25 cellular contexts compared by ENCODE assay signal in genomic region chrX:3256868-3257267, GRCh38.
"Had no signal": no experiment of that assay in that cellular context is flagged by ENCODE, and none has a peak within 500 bp of the region (broad histone marks: within the 10 kb centered on the region; RNA-seq: fewer than 3 reads in every experiment).

No MANE protein-coding gene starts in this region.

- ATAC-seq: left lobe of liver; mucosa of descending colon; naive thymus-derived CD8-positive, alpha-beta T cell; pancreas; right cardiac atrium; sciatic nerve; stimulated activated memory B cell treated with anti-CD40 and anti-IgM and Interleukin-4, amounts not matched to agents 10 μg/mL and 1 μg/mL and 100 μg/mL, for 72 hours; stimulated activated naive CD8-positive, alpha-beta T cell treated with anti-CD3 and anti-CD28 coated beads, Interleukin-15, amount 100 ng/mL, for 72 hours; upper lobe of right lung had no signal

- H3K36me3 ChIP-seq: pancreas, prostate gland, transverse colon, upper lobe of right lung had no signal

- DNase-seq: hippocampal formation; kidney glomerular epithelial cell; left cardiac atrium; midbrain; mucosa of descending colon; naive thymus-derived CD8-positive, alpha-beta T cell; nucleus accumbens; pancreas; retina; right cardiac atrium; small intestine; stimulated activated CD4-positive, alpha-beta T cell treated with anti-CD3 and anti-CD28 coated beads, Interleukin-1b, Interleukin-23, amount 100 ng/mL, for 48 hours; stimulated activated CD4-positive, alpha-beta T cell treated with anti-CD3 and anti-CD28 coated beads, Interleukin-2, amount 100 ng/mL, for 48 hours; stimulated activated CD4-positive, alpha-beta T cell treated with anti-CD3 and anti-CD28 coated beads, Interleukin-4, amount 100 ng/mL, for 4 hours; stimulated activated CD8-positive, alpha-beta memory T cell treated with anti-CD3 and anti-CD28 coated beads, Interleukin-4, amount 100 ng/mL, for 48 hours; stimulated activated naive CD4-positive, alpha-beta T cell treated with Interleukin-2 at 50 U/mL for 16 hours; stimulated activated naive CD8-positive, alpha-beta T cell treated with anti-CD3 and anti-CD28 coated beads, Interleukin-15, amount 100 ng/mL, for 72 hours; substantia nigra; transverse colon; upper lobe of right lung had no signal

- H3K27ac ChIP-seq: pancreas, prostate gland, transverse colon, upper lobe of right lung had no signal

- H3K27me3 ChIP-seq: pancreas, transverse colon, upper lobe of right lung had no signal

- H3K4me3 ChIP-seq: lung, mucosa of descending colon, pancreas, prostate gland, transverse colon, upper lobe of right lung had no signal

- H3K4me1 ChIP-seq: pancreas, prostate gland, transverse colon, upper lobe of right lung had no signal

- H3K9me3 ChIP-seq: mucosa of descending colon, pancreas, prostate gland, transverse colon, upper lobe of right lung had no signal
